In the genomic region with DNA sequence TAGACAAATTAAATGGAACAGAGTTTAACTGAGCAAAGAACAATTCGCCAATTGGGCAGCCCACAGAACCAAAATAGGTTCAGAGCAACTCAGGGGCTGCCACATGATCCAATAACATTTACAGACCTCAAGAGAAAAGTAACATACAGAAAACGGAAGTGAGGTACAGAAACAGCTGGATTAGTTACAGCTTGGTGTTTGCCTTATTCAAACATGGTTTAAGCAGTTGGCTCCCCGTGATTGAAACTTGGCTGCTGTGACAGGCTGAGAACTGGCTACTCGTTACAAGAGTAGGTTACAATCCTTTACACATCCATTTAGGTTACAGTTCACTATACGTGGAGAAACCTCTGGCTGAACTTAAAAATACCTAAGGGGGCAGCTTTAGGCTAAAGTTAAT, we compare ENCODE assay signal across 1 cellular context.
TF ChIP-seq lines count a peak whose summit lies in the region.

No MANE protein-coding gene starts in this region.

TF ChIP-seq in GM12878, 131 proteins besides CTCF, POLR2A, EP300 and RAD21 (continued from another document):
- TF ChIP-seq ELK1 (IDR thresholded peaks at IDR 0.05; ENCODE audit: low read depth, low read length) = no peak
